8 cellular contexts compared by ENCODE assay signal in the genomic region with DNA sequence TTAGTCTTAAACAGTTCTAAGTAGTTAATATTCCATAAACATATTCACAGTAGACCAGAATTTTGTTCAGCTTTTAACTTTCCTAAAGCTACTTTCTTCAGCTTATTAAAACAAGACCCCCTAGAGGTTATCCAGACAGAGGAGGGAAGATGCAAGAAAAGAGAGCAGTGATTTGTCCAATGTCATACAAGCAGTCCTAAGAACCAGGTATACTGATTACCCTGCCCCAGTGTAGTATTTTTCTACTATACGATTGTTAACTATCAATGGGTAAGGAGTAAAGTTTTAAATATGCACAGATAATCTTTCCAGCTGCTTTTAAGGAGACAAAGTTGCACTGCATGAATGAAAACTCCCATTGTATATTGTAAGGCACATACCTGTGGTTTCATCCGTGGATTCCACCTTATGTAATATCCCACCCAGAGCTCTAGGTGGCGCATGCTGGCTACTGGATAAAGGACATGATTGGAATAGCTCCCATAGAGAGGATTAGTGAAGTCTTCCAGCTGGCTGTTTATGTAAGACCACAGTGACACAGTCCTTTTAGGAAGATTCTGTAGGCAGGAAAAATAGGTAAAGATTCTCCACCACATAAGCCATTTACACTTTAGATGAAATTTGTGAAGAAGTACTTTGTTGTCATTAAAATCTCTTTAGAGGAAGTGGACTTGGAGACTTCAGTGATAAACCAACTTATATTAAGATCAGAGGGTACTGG. TPM values are rescaled to one million over a fixed set of nuclear protein-coding genes. Genes with fewer than 3 reads are reported as not detected.
DNase-seq lines count a peak whose midpoint lies in the region; ATAC-seq and TF ChIP-seq lines count a peak whose summit lies in the region.

No MANE protein-coding gene starts in this region.

- intact Hi-C loops in mucosa of descending colon (cut with DNase I, micrococcal nuclease) = loop anchor here in 1 of 2 donors (5.0 kb wide), 1 partner anchor 506 kb away; the partner anchor contains the start of gene MAML2

- peaks cover 90% of the 10 kb centered on the region for H3K36me3 ChIP-seq in endodermal cell (ENCODE audit: control insufficient read depth, insufficient read depth, low read length)
- H3K36me3 ChIP-seq in mucosa of descending colon (ENCODE audit: low read depth) = no peaks in the 10 kb centered on the region

- no peaks in the 10 kb centered on the region for H3K27me3 Mint-ChIP-seq in activated CD8-positive, alpha-beta T cell treated with anti-CD3 and anti-CD28 coated beads, Interleukin-2, amount 10 ng/mL, durations not matched to agents 7 days and 5 days (ENCODE audit: low read depth)
- no peaks in the 10 kb centered on the region for H3K27me3 Mint-ChIP-seq in endodermal cell (ENCODE audit: insufficient read depth)

- CTCF ChIA-PET in activated CD8-positive, alpha-beta T cell treated with anti-CD3 and anti-CD28 coated beads, Interleukin-2, amount 10 ng/mL, durations not matched to agents 7 days and 5 days (lab: Charles Lee) = interaction anchor here (0.8 to 5.1 kb wide), 27 partner anchors 9 to 631 kb away, joined by 3 to 54 read pairs (median 5); partner anchors contain the start of genes CCDC82, CEP57, FAM76B and JRKL

- no peak overlapping the region for H3K9ac ChIP-seq in endodermal cell (ENCODE audit: extremely low read depth, low read length, poor library complexity, severe bottlenecking)

- POLR2A ChIA-PET in activated CD8-positive, alpha-beta T cell treated with anti-CD3 and anti-CD28 coated beads, Interleukin-2, amount 10 ng/mL, durations not matched to agents 7 days and 5 days (lab: Charles Lee) = interaction anchor here (0.5 kb wide), 1 partner anchor 498 kb away, joined by 3 read pairs; no protein-coding TSS in a partner anchor

- ATAC-seq in GM19467 (IDR thresholded peaks at IDR 0.05; ENCODE audit: unreplicated experiment) (peak; percentile 95), HG03565 (IDR thresholded peaks at IDR 0.05; ENCODE audit: unreplicated experiment) (peak; percentile 76), mucosa of descending colon (peak; percentile 96)
- peak; percentile 78 for ATAC-seq in activated CD8-positive, alpha-beta T cell treated with anti-CD3 and anti-CD28 coated beads, Interleukin-2, amount 10 ng/mL, durations not matched to agents 7 days and 5 days

- H3K9me3 ChIP-seq in endodermal cell (ENCODE audit: control insufficient read depth, low read length) = no peaks in the 10 kb centered on the region
- H3K9me3 ChIP-seq in mucosa of descending colon = no peaks in the 10 kb centered on the region

- H3K4me1 ChIP-seq in endodermal cell (ENCODE audit: control insufficient read depth, insufficient read depth, low read length) = no peaks in the 10 kb centered on the region
- H3K4me1 ChIP-seq in mucosa of descending colon (ENCODE audit: low read depth) = no peaks in the 10 kb centered on the region

- no peak overlapping the region for H3K27ac Mint-ChIP-seq in activated CD8-positive, alpha-beta T cell treated with anti-CD3 and anti-CD28 coated beads, Interleukin-2, amount 10 ng/mL, durations not matched to agents 7 days and 5 days
- H3K27ac Mint-ChIP-seq in endodermal cell = peak overlapping the region; percentile 12

- 38% methylated on average over 3 of the region's 3 CpGs; no CpG with 5 or more reads in 1 of the 2 experiments for WGBS in endodermal cell (ENCODE audit: insufficient coverage in 1 of 2, insufficient read length in 1 of 2), 2 experiments

- TF ChIP-seq CTCF in endodermal cell (conservative IDR thresholded peaks at IDR 0.05) (peak; percentile 94), mucosa of descending colon (IDR thresholded peaks at IDR 0.05) (peak; percentile 69)

- no peak overlapping the region for H3K4me3 Mint-ChIP-seq in activated CD8-positive, alpha-beta T cell treated with anti-CD3 and anti-CD28 coated beads, Interleukin-2, amount 10 ng/mL, durations not matched to agents 7 days and 5 days
- H3K4me3 Mint-ChIP-seq in endodermal cell = no peak overlapping the region

- H3K27ac ChIP-seq in endodermal cell (ENCODE audit: low read depth, low read length) = no peak overlapping the region

- no peaks in the 10 kb centered on the region for H3K4me1 Mint-ChIP-seq in activated CD8-positive, alpha-beta T cell treated with anti-CD3 and anti-CD28 coated beads, Interleukin-2, amount 10 ng/mL, durations not matched to agents 7 days and 5 days (ENCODE audit: low read depth)
- H3K4me1 Mint-ChIP-seq in endodermal cell = no peaks in the 10 kb centered on the region

- no peak overlapping the region for H3K4me3 ChIP-seq in endodermal cell (ENCODE audit: low read length)
- no peak overlapping the region for H3K4me3 ChIP-seq in mucosa of descending colon

- H3K36me3 Mint-ChIP-seq in activated CD8-positive, alpha-beta T cell treated with anti-CD3 and anti-CD28 coated beads, Interleukin-2, amount 10 ng/mL, durations not matched to agents 7 days and 5 days (ENCODE audit: low read depth) = peaks cover 57% of the 10 kb centered on the region
- H3K36me3 Mint-ChIP-seq in endodermal cell (ENCODE audit: low read depth) = peaks cover 26% of the 10 kb centered on the region

- no peaks in the 10 kb centered on the region for H3K9me3 Mint-ChIP-seq in activated CD8-positive, alpha-beta T cell treated with anti-CD3 and anti-CD28 coated beads, Interleukin-2, amount 10 ng/mL, durations not matched to agents 7 days and 5 days (ENCODE audit: insufficient read depth)
- H3K9me3 Mint-ChIP-seq in endodermal cell = no peaks in the 10 kb centered on the region

- DNase-seq in COR-L47 (lab: John Stamatoyannopoulos, UW) (peak; percentile 71), NCI-H748 treated with DMSO at 0.1 percent for 48 hours (lab: John Stamatoyannopoulos, UW) (peak; percentile 34), endodermal cell (peak; percentile 84), mucosa of descending colon (peak in 2 of 3 donors; percentile 50 to 67)
- DNase-seq in activated CD8-positive, alpha-beta T cell treated with anti-CD3 and anti-CD28 coated beads, Interleukin-2, amount 10 ng/mL, durations not matched to agents 7 days and 5 days = peak; percentile 65
- peak; percentile 1 for DNase-seq in stimulated activated CD8-positive, alpha-beta memory T cell treated with anti-CD3 and anti-CD28 coated beads, Interleukin-7, amount 100 ng/mL, for 24 hours (ENCODE audit: low read depth)

- H3K27me3 ChIP-seq in endodermal cell (ENCODE audit: control insufficient read depth, insufficient read depth, low read length, poor library complexity, severe bottlenecking) = no peaks in the 10 kb centered on the region

RNA-seq across cellular contexts. Expression of gene CEP57, which starts 45.6 kb away (rescaled TPM):
- total RNA-seq in activated CD8-positive, alpha-beta T cell treated with anti-CD3 and anti-CD28 coated beads, Interleukin-2, amount 10 ng/mL, durations not matched to agents 7 days and 5 days = 10 to 100 TPM; 85.4 to 86.6 TPM
- total RNA-seq in endodermal cell = 10 to 100 TPM; 54.6 to 88.1 TPM
- polyA plus RNA-seq in endodermal cell (2013, experiment 1 of 2) = 64.3 TPM
- 59.1 TPM for polyA plus RNA-seq in endodermal cell (2013, experiment 2 of 2)
- 10 to 100 TPM; 29.7 to 35.1 (median 29.9) TPM for total RNA-seq in mucosa of descending colon

RNA-seq across cellular contexts. Expression of gene FAM76B, which starts 46.3 kb away (rescaled TPM):
- 10 to 100 TPM; 42.1 to 43.7 TPM for total RNA-seq in activated CD8-positive, alpha-beta T cell treated with anti-CD3 and anti-CD28 coated beads, Interleukin-2, amount 10 ng/mL, durations not matched to agents 7 days and 5 days
- total RNA-seq in endodermal cell (10 to 100 TPM; 36.5 to 40.2 TPM), mucosa of descending colon (10 to 100 TPM; 23.0 to 26.7 (median 24.5) TPM)
- 51.1 TPM for polyA plus RNA-seq in endodermal cell (2013, experiment 1 of 2)
- 44.1 TPM for polyA plus RNA-seq in endodermal cell (2013, experiment 2 of 2)

Comparison
In these comparisons a context has a peak if more than half of its experiments do, and no peak if none do; other contexts are left out.
1. DNase-seq: peak in every context shown above with its lines; median percentile 84 in endodermal cell; 71 in COR-L47; 65 in activated CD8-positive, alpha-beta T cell treated with anti-CD3 and anti-CD28 coated beads, Interleukin-2, amount 10 ng/mL, durations not matched to agents 7 days and 5 days; 58 in mucosa of descending colon; 34 in NCI-H748 treated with DMSO at 0.1 percent for 48 hours; 1 in stimulated activated CD8-positive, alpha-beta memory T cell treated with anti-CD3 and anti-CD28 coated beads, Interleukin-7, amount 100 ng/mL, for 24 hours.